In genomic region chr7:74290590-74290950, GRCh38 we compare ENCODE assay signal across 8 cellular contexts. TPM values are rescaled to one million over a fixed set of nuclear protein-coding genes. Genes with fewer than 3 reads are reported as not detected.
A peak's percentile ranks its signal among the peaks of the same experiment; 100 is the strongest.
DNase-seq lines count a peak whose midpoint lies in the region; ATAC-seq lines count a peak whose summit lies in the region.

No MANE protein-coding gene starts in this region.

- H2BK5ac ChIP-seq in trophoblast cell (ENCODE audit: low read depth, low read length, poor library complexity): no peak overlapping the region

- H2BK120ac ChIP-seq in trophoblast cell (ENCODE audit: insufficient read depth, low read length, poor library complexity): no peak overlapping the region

- in situ Hi-C loops in G401 (cut with HindIII; ENCODE audit: low sequenced_read_pairs): no loop called here

- no peaks in the 10 kb centered on the region for H3K79me2 ChIP-seq in trophoblast cell (ENCODE audit: control insufficient read depth, insufficient read depth, low read length, poor library complexity)

- H3K4ac ChIP-seq in trophoblast cell (ENCODE audit: low read depth, low read length): no peak overlapping the region

- H3K23ac ChIP-seq in trophoblast cell (ENCODE audit: low read length): no peak overlapping the region

- H4K12ac ChIP-seq in trophoblast cell (ENCODE audit: low read depth, low read length): no peak overlapping the region

- no peak overlapping the region for H2AK5ac ChIP-seq in trophoblast cell (ENCODE audit: low read length)

- H3K9ac ChIP-seq in trophoblast cell (ENCODE audit: low read length): no peak overlapping the region

- H3K36me3 ChIP-seq in esophagus (ENCODE audit: control insufficient read depth in 2 of 2, insufficient read depth in 2 of 2, low read length in 1 of 2) (no peaks in the 10 kb centered on the region), trophoblast cell (ENCODE audit: control insufficient read depth in 1 of 2, insufficient read depth in 2 of 2, low read length in 2 of 2) (no peaks in the 10 kb centered on the region)

- no peak overlapping the region for H4K91ac ChIP-seq in trophoblast cell (ENCODE audit: low read depth, low read length)

- peak; percentile 23 for DNase-seq in DMS53 treated with DMSO at 0.1 percent for 48 hours (lab: John Stamatoyannopoulos, UW; ENCODE audit: unreplicated experiment)
- DNase-seq in NCI-H526 treated with DMSO at 0.1 percent for 48 hours (lab: John Stamatoyannopoulos, UW): peak; percentile 49
- no peak for DNase-seq in trophoblast cell
- DNase-seq in G401 (ENCODE audit: low spot score): no peak
- no peak for DNase-seq in NCI-H2196 (lab: John Stamatoyannopoulos, UW; ENCODE audit: unreplicated experiment)
- no peak for DNase-seq in NCI-H2171 (lab: John Stamatoyannopoulos, UW)

- H3K9me3 ChIP-seq in esophagus (ENCODE audit: control insufficient read depth in 2 of 2, insufficient read depth in 1 of 2, low read depth in 1 of 2, low read length in 1 of 2) (no peaks in the 10 kb centered on the region), trophoblast cell (ENCODE audit: insufficient read depth, low read depth, low read length) (no peaks in the 10 kb centered on the region)

- H3K18ac ChIP-seq in trophoblast cell (ENCODE audit: low read length): no peak overlapping the region

- H3K14ac ChIP-seq in trophoblast cell (ENCODE audit: low read length): no peak overlapping the region

- 10 to 11% methylated on average over 9 of the region's 9 CpGs for WGBS in esophagus, 2 donors
- no CpG with 5 or more reads among the region's 9 CpGs for WGBS in trophoblast cell (ENCODE audit: extremely low coverage, insufficient coverage, insufficient read length)

- H3K27ac ChIP-seq in esophagus (ENCODE audit: low read depth in 2 of 2, low read length in 1 of 2): peak overlapping the region in 1 of 2 donors; percentile 65
- no peak overlapping the region for H3K27ac ChIP-seq in trophoblast cell (ENCODE audit: low read depth, low read length)

- H4K8ac ChIP-seq in trophoblast cell (ENCODE audit: low read depth, low read length): no peak overlapping the region

- no peak for ATAC-seq in HG03565 (IDR thresholded peaks at IDR 0.05; ENCODE audit: unreplicated experiment)

- H3K4me1 ChIP-seq in esophagus (ENCODE audit: control insufficient read depth in 2 of 2, insufficient read depth in 2 of 2, low read length in 1 of 2) (peaks cover 0 to 18% of the 10 kb centered on the region in 2 donors), trophoblast cell (ENCODE audit: control insufficient read depth in 1 of 2, insufficient read depth in 2 of 2, low read length in 2 of 2) (peaks cover 15 to 16% of the 10 kb centered on the region in 2 experiments)

- H3K27me3 ChIP-seq in esophagus (ENCODE audit: control insufficient read depth in 1 of 2, insufficient read depth in 2 of 2, low read length in 2 of 2) (no peaks in the 10 kb centered on the region), trophoblast cell (ENCODE audit: insufficient read depth, low read length) (peaks cover 15% of the 10 kb centered on the region)

- H3K4me3 ChIP-seq in esophagus (ENCODE audit: low read depth in 1 of 2, low read length in 2 of 2): peak overlapping the region; percentile 70
- no peak overlapping the region for H3K4me3 ChIP-seq in trophoblast cell (ENCODE audit: low read depth, low read length)

- H3K79me1 ChIP-seq in trophoblast cell (ENCODE audit: low read length): peaks cover 3% of the 10 kb centered on the region

- no peak overlapping the region for H2AFZ ChIP-seq in trophoblast cell (ENCODE audit: insufficient read depth, low read length, poor library complexity)

- H3K4me2 ChIP-seq in trophoblast cell (ENCODE audit: low read length): peak overlapping the region; percentile 87

- H2BK12ac ChIP-seq in trophoblast cell (ENCODE audit: low read length): no peak overlapping the region

RNA-seq across cellular contexts. Expression of gene CLIP2, which starts 1.4 kb away (rescaled TPM):
- polyA plus RNA-seq in esophagus: 1 to 10 TPM; 5.5 to 6.3 TPM
- 5.4 and 5.9 TPM in 2 replicates for polyA plus RNA-seq in trophoblast cell (2013)
- total RNA-seq in G401 (2014; rRNA removed; shearing (Covaris generic)): 33.2 and 34.2 TPM in 2 replicates

RNA-seq across cellular contexts. Expression of gene RFC2, which starts 36.4 kb away (rescaled TPM):
- polyA plus RNA-seq in esophagus: 10 to 100 TPM; 20.0 to 26.7 TPM
- 26.8 and 31.3 TPM in 2 replicates for polyA plus RNA-seq in trophoblast cell (2013)
- total RNA-seq in G401 (2014; rRNA removed; shearing (Covaris generic)): 40.6 and 47.9 TPM in 2 replicates

Comparison
In these comparisons a context has a peak if more than half of its experiments do, and no peak if none do; other contexts are left out.
1. DNase-seq: peak in DMS53 treated with DMSO at 0.1 percent for 48 hours (single experiment) and NCI-H526 treated with DMSO at 0.1 percent for 48 hours (single experiment); none in trophoblast cell (0 of 2), G401 (single experiment), NCI-H2196 (single experiment) and NCI-H2171 (single experiment).